21 cellular contexts compared by ENCODE assay signal in genomic region chr4:109325698-109326097, GRCh38. TPM values are rescaled to one million over a fixed set of nuclear protein-coding genes. Genes with fewer than 3 reads are reported as not detected.
DNase-seq lines count a peak whose midpoint lies in the region; ATAC-seq and TF ChIP-seq lines count a peak whose summit lies in the region.
"Had no signal": no experiment of that assay in that cellular context is flagged by ENCODE, and none has a peak within 500 bp of the region (broad histone marks: within the 10 kb centered on the region; RNA-seq: fewer than 3 reads in every experiment).

No MANE protein-coding gene starts in this region.

- no peak for TF ChIP-seq POLR2A in esophagus muscularis mucosa (IDR thresholded peaks at IDR 0.05; ENCODE audit: low read depth)

- no peak overlapping the region for H3K27ac ChIP-seq in esophagus muscularis mucosa (replicated peaks in 1 of 4)
- H3K27ac ChIP-seq: 22Rv1; A549; BLaER1 treated with 17β-estradiol and CSF1 and Interleukin-3, amounts not matched to agents 10 nM and 100 nM; C4-2B had no signal

- 84% methylated on average over 2 of the region's 2 CpGs for WGBS in esophagus muscularis mucosa

- TF ChIP-seq CTCF in GM12865 (IDR thresholded peaks at IDR 0.05; ENCODE audit: insufficient read depth, low read depth, low read length, missing control alignments) (no peak), esophagus muscularis mucosa (IDR thresholded peaks at IDR 0.05) (no peak), GM20000 (IDR thresholded peaks at IDR 0.05; ENCODE audit: extremely low read depth, missing control alignments) (no peak)

- no peaks in the 10 kb centered on the region for H3K27me3 ChIP-seq in esophagus muscularis mucosa
- H3K27me3 ChIP-seq: BLaER1 treated with 17β-estradiol and CSF1 and Interleukin-3, amounts not matched to agents 10 nM and 100 nM had no signal

- peak; percentile 67 for ATAC-seq in HG02610 (IDR thresholded peaks at IDR 0.05; ENCODE audit: unreplicated experiment)
- ATAC-seq: A549; CD8-positive, alpha-beta T cell had no signal

- DNase-seq in GM12865 (ENCODE audit: low read depth) (peak; percentile 21), esophagus muscularis mucosa (ENCODE audit: extremely low spot score) (peak; percentile 70), GM20000 (ENCODE audit: low spot score) (no peak), DMS79 treated with DMSO at 0.1 percent for 48 hours (lab: John Stamatoyannopoulos, UW) (no peak), superior temporal gyrus (ENCODE audit: extremely low spot score) (no peak)
- DNase-seq: AML-193; Caco-2; Calu3; CD4-positive, alpha-beta T cell; CD8-positive, alpha-beta T cell; DND-41; EL; GDM1 had no signal

- intact Hi-C loops in esophagus muscularis mucosa (cut with DNase I), result no loop called here

- H3K4me3 ChIP-seq in GM12865 (ENCODE audit: low read depth, low read length), result no peak overlapping the region
- no peak overlapping the region for H3K4me3 ChIP-seq in esophagus muscularis mucosa
- H3K4me3 ChIP-seq: A549; BLaER1 treated with 17β-estradiol and CSF1 and Interleukin-3, amounts not matched to agents 10 nM and 100 nM had no signal

- H3K4me1 ChIP-seq in esophagus muscularis mucosa, result no peaks in the 10 kb centered on the region
- H3K4me1 ChIP-seq: A549, Caco-2 had no signal

- H3K36me3 ChIP-seq in esophagus muscularis mucosa, result no peaks in the 10 kb centered on the region

- no peak for TF ChIP-seq EP300 in esophagus muscularis mucosa (IDR thresholded peaks at IDR 0.05)

- H3K9me3 ChIP-seq in esophagus muscularis mucosa, result peaks cover 0 to 25% (median 9%) of the 10 kb centered on the region in 4 donors
- H3K9me3 ChIP-seq: A549, Caco-2 had no signal

RNA-seq across cellular contexts. Expression of gene COL25A1, which starts 23.2 kb away (rescaled TPM):
- total RNA-seq in esophagus muscularis mucosa, result 1 to 10 TPM; 1.0 to 3.7 (median 2.0) TPM
- total RNA-seq: A172, B cell, Caco-2, Calu3, G401 had no signal

Comparison
In these comparisons a context has a peak if more than half of its experiments do, and no peak if none do; other contexts are left out.
1. DNase-seq: peak in GM12865 (single experiment) and esophagus muscularis mucosa (single experiment); none in GM20000 (single experiment), DMS79 treated with DMSO at 0.1 percent for 48 hours (single experiment) and superior temporal gyrus (single experiment).